ENCODE assay signal across 13 cellular contexts in genomic region chr1:206768472-206769330, GRCh38. TPM values are rescaled to one million over a fixed set of nuclear protein-coding genes. Genes with fewer than 3 reads are reported as not detected.
DNase-seq lines count a peak whose midpoint lies in the region; ATAC-seq and TF ChIP-seq lines count a peak whose summit lies in the region.
"Had no signal": no experiment of that assay in that cellular context is flagged by ENCODE, and none has a peak within 500 bp of the region (broad histone marks: within the 10 kb centered on the region; RNA-seq: fewer than 3 reads in every experiment).

No MANE protein-coding gene starts in this region.

- H3K9me3 Mint-ChIP-seq in CD4-positive, alpha-beta T cell: no peaks in the 10 kb centered on the region
- no peaks in the 10 kb centered on the region for H3K9me3 Mint-ChIP-seq in activated T-cell treated with anti-CD3 and anti-CD28 coated beads, Interleukin-2, amount 50 U/mL, for 72 hours

- H3K36me3 Mint-ChIP-seq in CD4-positive, alpha-beta T cell (ENCODE audit: low read depth): no peaks in the 10 kb centered on the region
- peaks cover 0 to 5% of the 10 kb centered on the region in 2 donors for H3K36me3 Mint-ChIP-seq in activated T-cell treated with anti-CD3 and anti-CD28 coated beads, Interleukin-2, amount 50 U/mL, for 72 hours (ENCODE audit: insufficient read depth in 2 of 2)

- TF ChIP-seq CTCF in CD4-positive, alpha-beta T cell (IDR thresholded peaks at IDR 0.05): no peak

- intact Hi-C loops in CD4-positive, alpha-beta T cell (cut with DNase I, micrococcal nuclease): loop anchor here in 1 of 2 experiments (2.0 kb wide), 1 partner anchor 20 kb away; no protein-coding TSS in a partner anchor

- peaks cover 86% of the 10 kb centered on the region for H3K4me1 Mint-ChIP-seq in CD4-positive, alpha-beta T cell (ENCODE audit: low read depth)
- peaks cover 97% of the 10 kb centered on the region for H3K4me1 Mint-ChIP-seq in activated T-cell treated with anti-CD3 and anti-CD28 coated beads, Interleukin-2, amount 50 U/mL, for 72 hours (ENCODE audit: low read depth)

- H3K27me3 Mint-ChIP-seq in CD4-positive, alpha-beta T cell: no peaks in the 10 kb centered on the region
- H3K27me3 Mint-ChIP-seq in activated T-cell treated with anti-CD3 and anti-CD28 coated beads, Interleukin-2, amount 50 U/mL, for 72 hours (ENCODE audit: low read depth): peaks cover 40% of the 10 kb centered on the region

- no peaks in the 10 kb centered on the region for H3K27me3 ChIP-seq in CD4-positive, alpha-beta T cell (ENCODE audit: control insufficient read depth, insufficient read depth, low read length)
- H3K27me3 ChIP-seq: SJCRH30 had no signal

- H3K4me3 Mint-ChIP-seq in CD4-positive, alpha-beta T cell: peak overlapping the region; percentile 65
- H3K4me3 Mint-ChIP-seq in activated T-cell treated with anti-CD3 and anti-CD28 coated beads, Interleukin-2, amount 50 U/mL, for 72 hours: peak overlapping the region; percentile 46 to 60

- ATAC-seq in CD4-positive, alpha-beta T cell (ENCODE audit: poor library complexity): no peak
- ATAC-seq in GM19043 (IDR thresholded peaks at IDR 0.05; ENCODE audit: low read depth, unreplicated experiment): peak; percentile 5
- peak; percentile 1 for ATAC-seq in HG03039 (IDR thresholded peaks at IDR 0.05; ENCODE audit: unreplicated experiment)
- no peak for ATAC-seq in activated T-cell treated with anti-CD3 and anti-CD28 coated beads, Interleukin-2, amount 50 U/mL, for 72 hours (replicated peaks in 1 of 2)

- DNase-seq in CD4-positive, alpha-beta T cell: no peak
- DNase-seq in activated T-cell treated with anti-CD3 and anti-CD28 coated beads, Interleukin-2, amount 50 U/mL, for 72 hours: no peak
- no peak for DNase-seq in middle frontal gyrus (ENCODE audit: extremely low spot score, low spot score)
- DNase-seq in NCI-H1930 (lab: John Stamatoyannopoulos, UW): no peak
- DNase-seq in H4 (ENCODE audit: low spot score): no peak
- no peak for DNase-seq in NCI-H345 treated with DMSO at 0.1 percent for 48 hours (lab: John Stamatoyannopoulos, UW; ENCODE audit: unreplicated experiment)
- DNase-seq: brain microvascular endothelial cell, GOT3, SJCRH30 had no signal

- no peak overlapping the region for H3K27ac ChIP-seq in CD4-positive, alpha-beta T cell (ENCODE audit: low read depth, low read length)
- H3K27ac ChIP-seq: brain microvascular endothelial cell, SJCRH30 had no signal

- H3K9me3 ChIP-seq in CD4-positive, alpha-beta T cell (ENCODE audit: control insufficient read depth, low read length): no peaks in the 10 kb centered on the region
- H3K9me3 ChIP-seq: SJCRH30 had no signal

- CTCF ChIA-PET in CD4-positive, alpha-beta T cell (lab: Charles Lee): interaction anchor here (0.6 to 7.9 kb wide), 6 partner anchors 8 to 41 kb away, joined by 3 to 57 read pairs (median 5); no protein-coding TSS in a partner anchor

- H3K27ac Mint-ChIP-seq in CD4-positive, alpha-beta T cell: peak overlapping the region; percentile 31
- H3K27ac Mint-ChIP-seq in activated T-cell treated with anti-CD3 and anti-CD28 coated beads, Interleukin-2, amount 50 U/mL, for 72 hours: no peak overlapping the region

- POLR2A ChIA-PET in CD4-positive, alpha-beta T cell (lab: Charles Lee): interaction anchor here (0.9 to 5.3 kb wide), 15 partner anchors 10 to 154 kb away, joined by 3 to 53 read pairs (median 4); partner anchors contain the start of gene FCMR

RNA-seq across cellular contexts. Expression of gene IL19, which starts 1.9 kb away (rescaled TPM):
- not detected for total RNA-seq in CD4-positive, alpha-beta T cell
- total RNA-seq in activated T-cell treated with anti-CD3 and anti-CD28 coated beads, Interleukin-2, amount 50 U/mL, for 72 hours: not detected
- total RNA-seq in H4 (2014; rRNA removed; shearing (Covaris generic)): not detected in 2 replicates
- total RNA-seq: HT-29, SJCRH30, skeletal muscle tissue had no signal

RNA-seq across cellular contexts. Expression of gene IL10, which starts 3.6 kb away (rescaled TPM):
- under 1 TPM; 0.27 to 0.87 TPM for total RNA-seq in CD4-positive, alpha-beta T cell
- 1 to 10 TPM in 1 of 2 donors, under 1 TPM in 1; 0.77 to 2.3 TPM for total RNA-seq in activated T-cell treated with anti-CD3 and anti-CD28 coated beads, Interleukin-2, amount 50 U/mL, for 72 hours
- total RNA-seq in H4 (2014; rRNA removed; shearing (Covaris generic)): not detected in 2 replicates
- total RNA-seq: HT-29 had no signal

Comparison
In these comparisons a context has a peak if more than half of its experiments do, and no peak if none do; other contexts are left out.
1. ATAC-seq: peak in GM19043 (single experiment) and HG03039 (single experiment); none in CD4-positive, alpha-beta T cell (single experiment) and activated T-cell treated with anti-CD3 and anti-CD28 coated beads, Interleukin-2, amount 50 U/mL, for 72 hours (0 of 2).